Comparison of ENCODE assay signal across 8 cellular contexts in the genomic region with DNA sequence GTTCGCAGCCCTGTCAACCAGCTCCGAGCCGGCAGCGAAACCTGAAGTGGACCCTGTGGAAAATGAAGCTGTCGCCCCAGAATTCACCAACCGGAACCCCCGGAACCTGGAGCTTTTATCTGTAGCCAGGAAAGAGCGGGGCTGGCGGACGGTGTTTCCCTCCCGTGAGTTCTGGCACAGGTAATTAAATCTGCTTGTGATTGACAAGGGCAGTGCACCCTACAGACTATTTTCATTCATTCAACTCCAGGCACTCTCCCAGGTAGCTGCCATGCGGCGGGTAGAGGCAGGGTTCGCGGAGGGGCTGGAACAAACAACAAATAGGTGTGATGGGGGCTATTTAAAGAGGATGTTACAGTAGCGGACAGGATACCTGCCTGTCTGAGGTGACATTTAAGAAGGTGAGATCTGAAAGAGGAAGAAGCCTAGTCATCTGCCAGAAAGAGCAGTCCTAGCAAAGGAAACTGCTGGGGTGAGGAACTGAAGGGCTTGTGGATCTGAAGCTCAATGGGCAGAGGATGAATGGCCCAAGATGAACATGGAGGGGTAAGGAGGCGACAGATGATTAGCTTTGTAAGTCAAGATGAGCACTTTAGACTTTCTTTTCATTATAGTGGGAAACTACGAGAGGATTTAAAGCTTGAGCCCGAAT. TPM values are rescaled to one million over a fixed set of nuclear protein-coding genes. Genes with fewer than 3 reads are reported as not detected.
DNase-seq lines count a peak whose midpoint lies in the region; ATAC-seq and TF ChIP-seq lines count a peak whose summit lies in the region.

No MANE protein-coding gene starts in this region.

- H3K36me3 ChIP-seq in endocrine pancreas (ENCODE audit: control insufficient read depth, insufficient read depth, low read length) (peaks cover 2% of the 10 kb centered on the region), neural progenitor cell (peaks cover 41% of the 10 kb centered on the region)

- H3K79me2 ChIP-seq in neural progenitor cell (ENCODE audit: low read depth), result peaks cover 78% of the 10 kb centered on the region

- no peaks in the 10 kb centered on the region for H3K9me3 Mint-ChIP-seq in activated CD4-positive, alpha-beta T cell treated with anti-CD3 and anti-CD28 coated beads, Interleukin-2, amount 10 ng/mL, durations not matched to agents 24 days and 14 days
- no peaks in the 10 kb centered on the region for H3K9me3 Mint-ChIP-seq in neural progenitor cell

- H3K4me1 Mint-ChIP-seq in activated CD4-positive, alpha-beta T cell treated with anti-CD3 and anti-CD28 coated beads, Interleukin-2, amount 10 ng/mL, durations not matched to agents 24 days and 14 days, result peaks cover 36% of the 10 kb centered on the region
- H3K4me1 Mint-ChIP-seq in neural progenitor cell, result peaks cover 39% of the 10 kb centered on the region

- H3K4me3 Mint-ChIP-seq in activated CD4-positive, alpha-beta T cell treated with anti-CD3 and anti-CD28 coated beads, Interleukin-2, amount 10 ng/mL, durations not matched to agents 24 days and 14 days, result peak overlapping the region; percentile 97
- H3K4me3 Mint-ChIP-seq in neural progenitor cell, result peak overlapping the region; percentile 97

- no peak for DNase-seq in activated CD4-positive, alpha-beta T cell treated with anti-CD3 and anti-CD28 coated beads, Interleukin-2, amount 10 ng/mL, durations not matched to agents 24 days and 14 days
- no peak for DNase-seq in activated CD4-positive, alpha-beta T cell treated with anti-CD3 and anti-CD28 coated beads for 1 hour
- DNase-seq in RWPE1 (ENCODE audit: low spot score) (peak; percentile 19), neural progenitor cell (ENCODE audit: low spot score) (peak; percentile 8), retina (no peak), AG08396 (ENCODE audit: low spot score) (no peak)

- peaks cover 65% of the 10 kb centered on the region for H3K36me3 Mint-ChIP-seq in activated CD4-positive, alpha-beta T cell treated with anti-CD3 and anti-CD28 coated beads, Interleukin-2, amount 10 ng/mL, durations not matched to agents 24 days and 14 days (ENCODE audit: low read depth)
- H3K36me3 Mint-ChIP-seq in neural progenitor cell, result peaks cover 29% of the 10 kb centered on the region

- peak overlapping the region; percentile 81 for H3K4me3 ChIP-seq in endocrine pancreas (ENCODE audit: control insufficient read depth, insufficient read depth, low read length)
- H3K4me3 ChIP-seq in neural progenitor cell, result peak overlapping the region; percentile 99

- H3K27me3 Mint-ChIP-seq in activated CD4-positive, alpha-beta T cell treated with anti-CD3 and anti-CD28 coated beads, Interleukin-2, amount 10 ng/mL, durations not matched to agents 24 days and 14 days, result peaks cover 3% of the 10 kb centered on the region
- H3K27me3 Mint-ChIP-seq in neural progenitor cell (ENCODE audit: insufficient read depth, low read depth), result no peaks in the 10 kb centered on the region

- no peak for TF ChIP-seq CTCF in RWPE1 (conservative IDR thresholded peaks at IDR 0.05; ENCODE audit: low read depth)
- no peak for TF ChIP-seq CTCF in neural progenitor cell (IDR thresholded peaks at IDR 0.05)

- CTCF ChIA-PET in RWPE1 (lab: Yijun Ruan, JAX), result interaction anchor here (0.6 kb wide), 1 partner anchor 71 kb away, joined by 8 read pairs; no protein-coding TSS in a partner anchor

- H4K20me1 ChIP-seq in neural progenitor cell (ENCODE audit: low read depth), result peaks cover 39% of the 10 kb centered on the region

- H3K4me2 ChIP-seq in neural progenitor cell, result peak overlapping the region; percentile 95

- H2AFZ ChIP-seq in neural progenitor cell (replicated peaks), result peak overlapping the region; percentile 47

- intact Hi-C loops in activated CD4-positive, alpha-beta T cell treated with anti-CD3 and anti-CD28 coated beads, Interleukin-2, amount 10 ng/mL, durations not matched to agents 24 days and 14 days (cut with micrococcal nuclease), result loop anchor here (2.0 kb wide), 3 partner anchors 142 to 178 kb away; a partner anchor contains a TSS

- peaks cover 9% of the 10 kb centered on the region for H3F3A ChIP-seq in neural progenitor cell (ENCODE audit: low read depth)

- POLR2A ChIA-PET in RWPE1 (lab: Yijun Ruan, JAX; ENCODE audit: low non-redundant PET), result interaction anchor here (0.8 to 1.6 kb wide), 2 partner anchors 9 to 71 kb away, joined by 3 to 9 read pairs; a partner anchor contains a TSS

- no peak for ATAC-seq in HG02840 (IDR thresholded peaks at IDR 0.05; ENCODE audit: low FRiP score, unreplicated experiment)

- H3K9me3 ChIP-seq in endocrine pancreas (ENCODE audit: control insufficient read depth, low read length) (no peaks in the 10 kb centered on the region), neural progenitor cell (ENCODE audit: low read depth) (no peaks in the 10 kb centered on the region)

- H3K9ac ChIP-seq in endocrine pancreas (ENCODE audit: control insufficient read depth, insufficient read depth, low read length), result peak overlapping the region; percentile 91
- peak overlapping the region; percentile 83 for H3K9ac ChIP-seq in neural progenitor cell

- H3K4me1 ChIP-seq in endocrine pancreas (ENCODE audit: control insufficient read depth, insufficient read depth, low read length), result peaks cover 15% of the 10 kb centered on the region
- peaks cover 22% of the 10 kb centered on the region for H3K4me1 ChIP-seq in neural progenitor cell

- H3K27ac Mint-ChIP-seq in activated CD4-positive, alpha-beta T cell treated with anti-CD3 and anti-CD28 coated beads, Interleukin-2, amount 10 ng/mL, durations not matched to agents 24 days and 14 days, result peak overlapping the region; percentile 98
- H3K27ac Mint-ChIP-seq in neural progenitor cell, result peak overlapping the region; percentile 22

- H3K27me3 ChIP-seq in endocrine pancreas (ENCODE audit: control insufficient read depth, insufficient read depth, low read length), result no peaks in the 10 kb centered on the region
- H3K27me3 ChIP-seq in neural progenitor cell, result no peaks in the 10 kb centered on the region

- H3K27ac ChIP-seq in RWPE1 (peak overlapping the region; percentile 95), neural progenitor cell (no peak overlapping the region)

RNA-seq across cellular contexts. Expression of a gene that starts 0.8 kb away (rescaled TPM):
- 106 and 112 TPM in 2 replicates for total RNA-seq in activated CD4-positive, alpha-beta T cell treated with anti-CD3 and anti-CD28 coated beads, Interleukin-2, amount 10 ng/mL, durations not matched to agents 24 days and 14 days
- 64.5 and 69.1 TPM in 2 replicates for total RNA-seq in neural progenitor cell (ENCODE audit: low replicate concordance)

RNA-seq across cellular contexts. Expression of a gene that starts 1.7 kb away (rescaled TPM):
- 528 and 531 TPM in 2 replicates for total RNA-seq in activated CD4-positive, alpha-beta T cell treated with anti-CD3 and anti-CD28 coated beads, Interleukin-2, amount 10 ng/mL, durations not matched to agents 24 days and 14 days
- total RNA-seq in neural progenitor cell (ENCODE audit: low replicate concordance), result 264 and 334 TPM in 2 replicates

RNA-seq across cellular contexts. Expression of a gene that starts 9.0 kb away (rescaled TPM):
- 0.40 and 0.97 TPM in 2 replicates for total RNA-seq in activated CD4-positive, alpha-beta T cell treated with anti-CD3 and anti-CD28 coated beads, Interleukin-2, amount 10 ng/mL, durations not matched to agents 24 days and 14 days
- total RNA-seq in neural progenitor cell (ENCODE audit: low replicate concordance), result 0.06 TPM in 1 of 2 replicates, not detected in the other

RNA-seq across cellular contexts. Expression of a gene that starts 29.2 kb away (rescaled TPM):
- total RNA-seq in activated CD4-positive, alpha-beta T cell treated with anti-CD3 and anti-CD28 coated beads, Interleukin-2, amount 10 ng/mL, durations not matched to agents 24 days and 14 days, result 85.3 and 88.2 TPM in 2 replicates
- 92.5 and 101 TPM in 2 replicates for total RNA-seq in neural progenitor cell (ENCODE audit: low replicate concordance)

Comparison
In these comparisons a context has a peak if more than half of its experiments do, and no peak if none do; other contexts are left out.
1. DNase-seq: peak in RWPE1 (single experiment) and neural progenitor cell (single experiment); none in activated CD4-positive, alpha-beta T cell treated with anti-CD3 and anti-CD28 coated beads, Interleukin-2, amount 10 ng/mL, durations not matched to agents 24 days and 14 days (single experiment), activated CD4-positive, alpha-beta T cell treated with anti-CD3 and anti-CD28 coated beads for 1 hour (single experiment), retina (single experiment) and AG08396 (single experiment).